Comparison of ENCODE assay signal across 8 cellular contexts in the genomic region with DNA sequence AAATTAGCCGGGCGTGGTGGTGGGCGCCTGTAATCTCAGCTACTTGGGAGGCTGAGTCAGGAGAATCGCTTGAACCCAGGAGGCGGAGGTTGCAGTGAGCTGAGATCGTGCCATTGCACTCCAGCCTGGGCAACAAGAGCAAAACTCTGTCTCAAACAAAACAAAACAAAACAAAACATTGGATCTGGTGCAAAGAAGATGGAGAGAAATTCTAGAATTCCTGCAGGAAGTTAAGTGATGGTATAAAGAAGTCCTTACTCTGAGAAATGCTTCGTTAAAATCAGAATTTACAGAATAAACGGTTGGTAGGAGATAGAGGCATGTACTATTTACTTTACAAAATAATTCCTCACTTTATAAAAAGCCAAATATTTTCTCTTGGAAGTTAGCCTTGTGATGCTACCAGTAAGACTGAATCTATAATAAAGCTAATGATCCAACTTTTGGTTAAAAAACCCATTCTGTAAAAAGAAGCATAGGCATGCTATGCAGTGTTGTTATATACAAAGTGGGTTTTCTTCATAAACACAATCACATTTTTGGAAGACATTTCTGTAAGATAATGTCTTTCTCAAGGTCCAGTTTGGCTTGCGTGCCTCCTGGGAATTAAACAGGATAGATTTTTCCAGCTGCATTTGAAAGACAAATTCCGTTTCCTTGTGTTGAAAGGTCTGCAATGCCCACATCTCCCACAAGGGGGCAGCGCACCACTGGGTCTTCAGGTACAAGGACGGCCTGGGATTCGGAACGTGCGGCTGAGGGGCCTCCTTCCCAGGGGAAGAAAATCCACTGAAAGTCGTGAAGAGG. TPM values are rescaled to one million over a fixed set of nuclear protein-coding genes. Genes with fewer than 3 reads are reported as not detected.
DNase-seq lines count a peak whose midpoint lies in the region; ATAC-seq and TF ChIP-seq lines count a peak whose summit lies in the region.

No MANE protein-coding gene starts in this region.

- H3K27ac Mint-ChIP-seq in activated CD4-positive, alpha-beta T cell treated with anti-CD3 and anti-CD28 coated beads, Interleukin-2, amount 10 ng/mL, durations not matched to agents 24 days and 14 days: no peak overlapping the region

- no peaks in the 10 kb centered on the region for H3K36me3 ChIP-seq in right lobe of liver

- H3K4me3 Mint-ChIP-seq in activated CD4-positive, alpha-beta T cell treated with anti-CD3 and anti-CD28 coated beads, Interleukin-2, amount 10 ng/mL, durations not matched to agents 24 days and 14 days: no peak overlapping the region

- no peaks in the 10 kb centered on the region for H3K36me3 Mint-ChIP-seq in activated CD4-positive, alpha-beta T cell treated with anti-CD3 and anti-CD28 coated beads, Interleukin-2, amount 10 ng/mL, durations not matched to agents 24 days and 14 days (ENCODE audit: low read depth)

- ATAC-seq in GM18505 (IDR thresholded peaks at IDR 0.05; ENCODE audit: unreplicated experiment) (no peak), right lobe of liver (peak; percentile 75 to 80 (median 79)), GM18868 (IDR thresholded peaks at IDR 0.05; ENCODE audit: unreplicated experiment) (no peak)

- intact Hi-C loops in activated CD4-positive, alpha-beta T cell treated with anti-CD3 and anti-CD28 coated beads, Interleukin-2, amount 10 ng/mL, durations not matched to agents 24 days and 14 days (cut with micrococcal nuclease): loop anchor here (1.0 to 5.0 kb wide), 4 partner anchors 35 to 320 kb away; a partner anchor contains a TSS
- intact Hi-C loops in right lobe of liver (cut with DNase I): loop anchor here in 1 of 2 donors (5.0 kb wide), 1 partner anchor 160 kb away; no protein-coding TSS in a partner anchor

- H3K4me1 Mint-ChIP-seq in activated CD4-positive, alpha-beta T cell treated with anti-CD3 and anti-CD28 coated beads, Interleukin-2, amount 10 ng/mL, durations not matched to agents 24 days and 14 days: peaks cover 4% of the 10 kb centered on the region

- H3K27me3 Mint-ChIP-seq in activated CD4-positive, alpha-beta T cell treated with anti-CD3 and anti-CD28 coated beads, Interleukin-2, amount 10 ng/mL, durations not matched to agents 24 days and 14 days: peaks cover 2% of the 10 kb centered on the region

- DNase-seq in AG04450 (ENCODE audit: low read depth, low spot score) (peak; percentile 82), NCI-H226 (peak; percentile 26), dedifferentiated amniotic fluid mesenchymal stem cell (ENCODE audit: extremely low spot score) (peak; percentile 88), right lobe of liver (peak; percentile 84 to 87 (median 85))
- DNase-seq in activated CD4-positive, alpha-beta T cell treated with anti-CD3 and anti-CD28 coated beads, Interleukin-2, amount 10 ng/mL, durations not matched to agents 24 days and 14 days: peak; percentile 92
- peak; percentile 55 to 76 (median 62) for DNase-seq in stimulated activated CD4-positive, alpha-beta T cell treated with anti-CD3 and anti-CD28 coated beads, TNF-alpha, amount 100 ng/mL, for 24 hours (ENCODE audit: low read depth in 3 of 3)

- POLR2A ChIA-PET in AG04450 (lab: Yijun Ruan, JAX): interaction anchor here (0.8 kb wide), 1 partner anchor 130 kb away, joined by 3 read pairs; a partner anchor contains a TSS

- TF ChIP-seq CTCF in AG04450 (IDR thresholded peaks at IDR 0.05; ENCODE audit: low read depth, low read length) (peak; percentile 98), right lobe of liver (IDR thresholded peaks at IDR 0.05) (peak; percentile 94 to 97 (median 95))

- peak; percentile 25 for TF ChIP-seq POLR2A in GM18505 (IDR thresholded peaks at IDR 0.05; ENCODE audit: borderline replicate concordance, extremely low read depth, insufficient read depth, insufficient read length)
- TF ChIP-seq POLR2A in right lobe of liver (IDR thresholded peaks at IDR 0.05): no peak

- peaks cover 0 to 24% (median 2%) of the 10 kb centered on the region in 4 donors for H3K4me1 ChIP-seq in right lobe of liver

- WGBS in right lobe of liver (ENCODE audit: insufficient coverage, low coverage, low lambda C conversion rate, missing lambda C conversion rate): 40% methylated on average over 16 of the region's 16 CpGs

- no peak overlapping the region for H3K27ac ChIP-seq in AG04450 (ENCODE audit: low read depth, low read length)
- H3K27ac ChIP-seq in right lobe of liver: no peak overlapping the region

- no peaks in the 10 kb centered on the region for H3K9me3 Mint-ChIP-seq in activated CD4-positive, alpha-beta T cell treated with anti-CD3 and anti-CD28 coated beads, Interleukin-2, amount 10 ng/mL, durations not matched to agents 24 days and 14 days

- H3K4me3 ChIP-seq in AG04450 (ENCODE audit: low read depth, low read length) (no peak overlapping the region), right lobe of liver (no peak overlapping the region)

- H3K27me3 ChIP-seq in AG04450 (ENCODE audit: control insufficient read depth, insufficient read depth, low read length): peaks cover 4% of the 10 kb centered on the region
- H3K27me3 ChIP-seq in right lobe of liver: no peaks in the 10 kb centered on the region

- H3K9me3 ChIP-seq in AG04450 (ENCODE audit: control insufficient read depth, insufficient read depth, low read length) (no peaks in the 10 kb centered on the region), right lobe of liver (no peaks in the 10 kb centered on the region)

- CTCF ChIA-PET in AG04450 (lab: Charles Lee): interaction anchor here (0.5 to 3.8 kb wide), 47 partner anchors 9 to 733 kb away, joined by 3 to 70 read pairs (median 4); a partner anchor contains a TSS

RNA-seq across cellular contexts. Expression of a gene that starts 35.6 kb away (rescaled TPM):
- polyA plus RNA-seq in AG04450 (2011; rRNA removed): 11.9 and 14.2 TPM in 2 replicates
- polyA minus RNA-seq in AG04450 (2011; rRNA and poly(A)+ RNA removed): 2.4 and 3.5 TPM in 2 replicates
- total RNA-seq in activated CD4-positive, alpha-beta T cell treated with anti-CD3 and anti-CD28 coated beads, Interleukin-2, amount 10 ng/mL, durations not matched to agents 24 days and 14 days: 35.4 and 38.4 TPM in 2 replicates
- total RNA-seq in right lobe of liver: 10 to 100 TPM in 1 of 6 experiments, 1 to 10 TPM in 5; 4.7 to 12.7 (median 7.8) TPM

RNA-seq across cellular contexts. Expression of a gene that starts 59.3 kb away (rescaled TPM):
- 22.2 and 45.7 TPM in 2 replicates for polyA plus RNA-seq in AG04450 (2011; rRNA removed)
- polyA minus RNA-seq in AG04450 (2011; rRNA and poly(A)+ RNA removed): 4.0 and 6.9 TPM in 2 replicates
- total RNA-seq in activated CD4-positive, alpha-beta T cell treated with anti-CD3 and anti-CD28 coated beads, Interleukin-2, amount 10 ng/mL, durations not matched to agents 24 days and 14 days: 28.9 and 33.7 TPM in 2 replicates
- 10 to 100 TPM in 5 of 6 experiments, 1 to 10 TPM in 1; 7.1 to 42.8 (median 15.0) TPM for total RNA-seq in right lobe of liver

Comparison
In these comparisons a context has a peak if more than half of its experiments do, and no peak if none do; other contexts are left out.
1. DNase-seq: peak in every context shown above with its lines; median percentile 92 in activated CD4-positive, alpha-beta T cell treated with anti-CD3 and anti-CD28 coated beads, Interleukin-2, amount 10 ng/mL, durations not matched to agents 24 days and 14 days; 88 in dedifferentiated amniotic fluid mesenchymal stem cell; 85 in right lobe of liver; 82 in AG04450; 62 in stimulated activated CD4-positive, alpha-beta T cell treated with anti-CD3 and anti-CD28 coated beads, TNF-alpha, amount 100 ng/mL, for 24 hours; 26 in NCI-H226.
2. ATAC-seq: peak in right lobe of liver (4 of 4); none in GM18505 (single experiment) and GM18868 (single experiment).